In genomic region chr13:97802213-97802612, GRCh38 we compare ENCODE assay signal across 1 cellular context.
TF ChIP-seq lines count a peak whose summit lies in the region.

No MANE protein-coding gene starts in this region.

TF ChIP-seq in K562, 482 proteins besides CTCF, POLR2A, EP300 and RAD21 (continued from another document):
- TF ChIP-seq TEAD4 (IDR thresholded peaks at IDR 0.05; ENCODE audit: low read length), result peak; percentile 58; the same call in 1 of the 2 replicates
- TF ChIP-seq TEAD4 (CRISPR knock-in tag; IDR thresholded peaks at IDR 0.05; ENCODE audit: borderline replicate concordance), result no peak
- no peak for TF ChIP-seq RFX5 (IDR thresholded peaks at IDR 0.05; ENCODE audit: low read depth, low read length)
- TF ChIP-seq ZNF785 (CRISPR knock-in tag; IDR thresholded peaks at IDR 0.05), result no peak
